ENCODE assay signal across 8 cellular contexts in the genomic region with DNA sequence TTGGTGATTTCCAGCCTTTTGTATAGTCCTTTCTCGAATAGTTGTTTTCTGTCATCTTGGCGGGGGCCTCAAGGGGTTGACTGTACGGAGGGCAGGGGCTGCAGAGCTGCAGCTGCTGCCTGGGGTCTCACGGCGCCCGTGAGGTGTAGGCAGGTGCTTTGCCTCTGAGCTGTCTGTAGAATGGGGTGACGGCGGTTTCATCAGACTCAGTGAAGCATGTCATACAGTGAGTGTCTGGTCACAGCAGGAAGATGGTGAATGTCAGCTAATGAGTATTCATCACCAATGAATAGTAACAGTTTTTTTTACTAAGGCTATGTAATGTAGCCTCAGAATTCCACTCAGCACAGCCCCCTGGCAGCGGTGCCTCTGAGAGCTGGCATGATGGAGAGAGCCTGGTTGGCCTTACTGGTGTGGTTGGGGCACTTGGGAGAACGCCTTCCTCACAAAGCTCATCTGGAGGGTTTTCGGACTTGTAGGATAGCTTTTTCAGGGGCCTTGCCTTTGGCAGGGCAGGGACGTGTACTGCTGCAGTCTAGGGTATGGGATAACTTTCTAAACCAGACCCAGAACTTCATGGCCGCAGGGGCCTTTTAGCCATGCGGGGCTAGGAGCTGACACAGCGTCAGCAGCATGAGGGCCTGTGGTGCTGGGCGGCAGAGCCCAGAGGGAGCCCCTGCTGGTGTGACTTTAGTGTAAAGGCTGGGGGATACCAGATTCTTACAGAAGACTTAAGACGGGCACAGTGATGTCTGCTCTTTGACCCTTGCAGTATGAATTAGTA. TPM values are rescaled to one million over a fixed set of nuclear protein-coding genes. Genes with fewer than 3 reads are reported as not detected.
DNase-seq lines count a peak whose midpoint lies in the region; ATAC-seq, FAIRE-seq and TF ChIP-seq lines count a peak whose summit lies in the region.

No MANE protein-coding gene starts in this region.

- no peak overlapping the region for H3K4me2 ChIP-seq in neuronal stem cell (ENCODE audit: insufficient read depth, low read length, poor library complexity, severe bottlenecking)

- no peak for TF ChIP-seq POLR2A in sigmoid colon (IDR thresholded peaks at IDR 0.05)

- H3K14ac ChIP-seq in neuronal stem cell (ENCODE audit: low read length), result no peak overlapping the region

- H2AFZ ChIP-seq in neuronal stem cell (ENCODE audit: low read length), result no peak overlapping the region

- H3K9ac ChIP-seq in neuronal stem cell (ENCODE audit: low read depth, low read length, poor library complexity), result no peak overlapping the region

- H2BK120ac ChIP-seq in neuronal stem cell (ENCODE audit: low read depth, low read length), result no peak overlapping the region

- H2AK5ac ChIP-seq in neuronal stem cell (ENCODE audit: low read depth, low read length), result no peak overlapping the region

- peak; percentile 71 for DNase-seq in BE2C
- DNase-seq in RCC 7860 (ENCODE audit: low spot score), result peak; percentile 68
- no peak for DNase-seq in neuronal stem cell (ENCODE audit: low spot score)
- DNase-seq in sigmoid colon, result no peak
- DNase-seq in MG63, result no peak
- no peak for DNase-seq in NCI-H446 treated with DMSO at 0.1 percent for 48 hours (lab: John Stamatoyannopoulos, UW)

- H3K4me1 ChIP-seq in BE2C, result peaks cover 17% of the 10 kb centered on the region
- peaks cover 17 to 19% of the 10 kb centered on the region in 2 donors for H3K4me1 ChIP-seq in neuronal stem cell (ENCODE audit: control insufficient read depth in 2 of 2, insufficient read depth in 1 of 2, low read depth in 1 of 2, low read length in 2 of 2)
- H3K4me1 ChIP-seq in sigmoid colon, result peaks cover 0 to 85% (median 67%) of the 10 kb centered on the region in 4 donors

- H2BK12ac ChIP-seq in neuronal stem cell (ENCODE audit: low read length), result no peak overlapping the region

- ATAC-seq in GM19035 (IDR thresholded peaks at IDR 0.05; ENCODE audit: unreplicated experiment) (peak; percentile 95), HG03097 (IDR thresholded peaks at IDR 0.05; ENCODE audit: low FRiP score, unreplicated experiment) (peak; percentile 36)

- no peak overlapping the region for H3K27ac ChIP-seq in neuronal stem cell (replicated peaks; ENCODE audit: low read length)
- H3K27ac ChIP-seq in sigmoid colon, result no peak overlapping the region

- FAIRE-seq in RCC 7860 (lab: Jason Lieb, UNC), result peak; percentile 61

- H4K91ac ChIP-seq in neuronal stem cell (ENCODE audit: low read depth, low read length, poor library complexity), result no peak overlapping the region

- H3K23ac ChIP-seq in neuronal stem cell (ENCODE audit: low read depth, low read length, poor library complexity), result no peak overlapping the region

- H3K36me3 ChIP-seq in BE2C (peaks cover 7% of the 10 kb centered on the region), neuronal stem cell (replicated peaks in 1 of 2; ENCODE audit: control insufficient read depth in 2 of 2, insufficient read depth in 2 of 2, low read length in 2 of 2) (peaks cover 4 to 44% of the 10 kb centered on the region in 2 donors), sigmoid colon (no peaks in the 10 kb centered on the region), MG63 (peaks cover 45% of the 10 kb centered on the region)

- peak overlapping the region; percentile 13 for H3K18ac ChIP-seq in neuronal stem cell (ENCODE audit: low read length)

- no peak overlapping the region for H4K8ac ChIP-seq in neuronal stem cell (ENCODE audit: low read depth, low read length)

- TF ChIP-seq CTCF in BE2C (IDR thresholded peaks at IDR 0.05; ENCODE audit: low read depth, low read length), result peak; percentile 42
- TF ChIP-seq CTCF in sigmoid colon (IDR thresholded peaks at IDR 0.05), result no peak

- WGBS in neuronal stem cell (ENCODE audit: extremely low coverage in 2 of 2, insufficient read length in 2 of 2, insufficient replicate concordance in 1 of 2), 2 donors, result no CpG with 5 or more reads among the region's 17 CpGs
- 83 to 91% methylated on average over 17 of the region's 17 CpGs for WGBS in sigmoid colon, 2 donors

- H3K4ac ChIP-seq in neuronal stem cell (ENCODE audit: low read length), result no peak overlapping the region

- H2BK5ac ChIP-seq in neuronal stem cell (ENCODE audit: low read length), result no peak overlapping the region

- H3K9me3 ChIP-seq in BE2C (no peaks in the 10 kb centered on the region), neuronal stem cell (replicated peaks in 1 of 2; ENCODE audit: control insufficient read depth in 2 of 2, insufficient read depth in 1 of 2, low read depth in 1 of 2, low read length in 2 of 2) (no peaks in the 10 kb centered on the region), sigmoid colon (no peaks in the 10 kb centered on the region), MG63 (no peaks in the 10 kb centered on the region)

- peaks cover 16% of the 10 kb centered on the region for H3K79me1 ChIP-seq in neuronal stem cell (ENCODE audit: low read depth, low read length)

- H3K4me3 ChIP-seq in BE2C (ENCODE audit: low read depth, low read length), result no peak overlapping the region
- no peak overlapping the region for H3K4me3 ChIP-seq in neuronal stem cell (ENCODE audit: low read length in 2 of 2)
- no peak overlapping the region for H3K4me3 ChIP-seq in sigmoid colon
- no peak overlapping the region for H3K4me3 ChIP-seq in MG63

- H3K27me3 ChIP-seq in BE2C (no peaks in the 10 kb centered on the region), neuronal stem cell (ENCODE audit: control insufficient read depth in 3 of 3, insufficient read depth in 3 of 3, low read depth in 1 of 3, low read length in 3 of 3) (no peaks in the 10 kb centered on the region), sigmoid colon (no peaks in the 10 kb centered on the region), MG63 (no peaks in the 10 kb centered on the region)

- no peak for TF ChIP-seq EP300 in sigmoid colon (IDR thresholded peaks at IDR 0.05)

- intact Hi-C loops in sigmoid colon (cut with DNase I), result no loop called here

- no peak overlapping the region for H2BK15ac ChIP-seq in neuronal stem cell (ENCODE audit: low read length)

RNA-seq across cellular contexts. Expression of a gene that starts 15.0 kb away (rescaled TPM):
- 39.4 TPM for polyA plus RNA-seq in BE2C (2012; ENCODE audit: insufficient read depth, insufficient read length, low read depth)
- 27.1 TPM for polyA plus RNA-seq in neuronal stem cell (2013, experiment 1 of 2)
- polyA plus RNA-seq in neuronal stem cell (2013, experiment 2 of 2), result 25.7 TPM
- total RNA-seq in sigmoid colon, result 10 to 100 TPM; 14.6 to 27.4 (median 18.7) TPM
- polyA plus RNA-seq in sigmoid colon, result 10 to 100 TPM in 1 of 3 donors, 1 to 10 TPM in 2; 3.0 to 12.5 (median 3.2) TPM
- total RNA-seq in MG63 (2014; rRNA removed; shearing (Covaris generic); ENCODE audit: low replicate concordance), result 9.9 and 14.6 TPM in 2 replicates

Comparison
In these comparisons a context has a peak if more than half of its experiments do, and no peak if none do; other contexts are left out.
1. DNase-seq: peak in BE2C (single experiment) and RCC 7860 (single experiment); none in neuronal stem cell (single experiment), sigmoid colon (single experiment), MG63 (single experiment) and NCI-H446 treated with DMSO at 0.1 percent for 48 hours (single experiment).